In the genomic region with DNA sequence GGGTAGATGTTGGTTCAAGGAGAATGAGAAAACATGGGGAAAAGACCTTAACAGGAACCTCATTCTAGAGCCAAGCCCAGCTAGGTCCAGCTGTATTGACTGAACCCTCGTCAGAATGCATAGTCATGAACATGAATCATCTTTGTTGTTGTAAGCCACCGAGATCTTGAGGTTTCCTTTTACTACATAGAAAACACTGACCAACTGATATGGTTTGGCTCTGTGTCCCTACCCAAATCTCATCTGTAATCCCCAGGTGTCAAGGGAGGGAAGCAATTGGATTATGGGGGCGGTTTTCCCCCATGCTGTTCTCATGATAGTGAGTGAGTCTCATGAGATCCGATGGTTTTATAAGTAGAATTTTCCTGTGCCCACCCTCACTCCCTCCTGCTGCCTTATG, we compare ENCODE assay signal across 1 cellular context.
TF ChIP-seq lines count a peak whose summit lies in the region.

No MANE protein-coding gene starts in this region.

TF ChIP-seq in endothelial cell of umbilical vein, 7 proteins besides CTCF, POLR2A, EP300 and RAD21:
- TF ChIP-seq, protein P1, sequence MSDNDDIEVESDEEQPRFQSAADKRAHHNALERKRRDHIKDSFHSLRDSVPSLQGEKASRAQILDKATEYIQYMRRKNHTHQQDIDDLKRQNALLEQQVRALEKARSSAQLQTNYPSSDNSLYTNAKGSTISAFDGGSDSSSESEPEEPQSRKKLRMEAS (IDR thresholded peaks at IDR 0.05; ENCODE audit: insufficient read depth, insufficient read length) = no peak
- TF ChIP-seq MYC (IDR thresholded peaks at IDR 0.05; ENCODE audit: low read depth, low read length) (no peak), FOS (IDR thresholded peaks at IDR 0.05; ENCODE audit: borderline replicate concordance, insufficient read depth, low read length) (peak; percentile 53), GATA2 (IDR thresholded peaks at IDR 0.05; ENCODE audit: insufficient read depth, insufficient read length, low read depth, low read length) (no peak), JUN (IDR thresholded peaks at IDR 0.05; ENCODE audit: borderline replicate concordance, insufficient read depth, insufficient read length, low read depth) (no peak), EZH2 (IDR thresholded peaks at IDR 0.05; ENCODE audit: borderline replicate concordance, low read depth, low read length, severe bottlenecking) (no peak)
